In genomic region chr2:216536725-216537124, GRCh38 we compare ENCODE assay signal across 12 cellular contexts. TPM values are rescaled to one million over a fixed set of nuclear protein-coding genes. Genes with fewer than 3 reads are reported as not detected.
DNase-seq lines count a peak whose midpoint lies in the region; ATAC-seq and TF ChIP-seq lines count a peak whose summit lies in the region.
"Had no signal": no experiment of that assay in that cellular context is flagged by ENCODE, and none has a peak within 500 bp of the region (broad histone marks: within the 10 kb centered on the region; RNA-seq: fewer than 3 reads in every experiment).

No MANE protein-coding gene starts in this region.

- ATAC-seq in Right ventricle myocardium inferior (peak; percentile 58), lung (ENCODE audit: insufficient read depth, low FRiP score) (no peak), HG03520 (IDR thresholded peaks at IDR 0.05; ENCODE audit: unreplicated experiment) (no peak)

- WGBS in lung, 2 donors = 50 to 55% methylated on average over 6 of the region's 6 CpGs

- H3K4me1 Mint-ChIP-seq in chondrocyte (ENCODE audit: low read depth) = peaks cover 74% of the 10 kb centered on the region

- peak overlapping the region; percentile 76 to 91 for H3K27ac ChIP-seq in lung (ENCODE audit: low read depth in 1 of 2, low read length in 1 of 2)
- H3K27ac ChIP-seq in uterus = peak overlapping the region; percentile 89 to 93

- DNase-seq in Right ventricle myocardium inferior (ENCODE audit: missing footprints) = no peak
- no peak for DNase-seq in cardiac septum (ENCODE audit: low spot score)
- no peak for DNase-seq in chondrocyte (ENCODE audit: low spot score)
- no peak for DNase-seq in lung (ENCODE audit: low spot score)
- peak; percentile 58 to 73 for DNase-seq in uterus
- no peak for DNase-seq in activated gamma-delta T cell treated with Interleukin-2 at 50 U/mL for 16 hours
- DNase-seq in effector CD8-positive, alpha-beta T cell (lab: John Stamatoyannopoulos, UW) = no peak
- DNase-seq: activated CD4-positive, CD25-positive, alpha-beta regulatory T cell treated with anti-CD3 and anti-CD28 coated beads, Interleukin-2, amount 50 U/mL, for 72 hours; AML-193; NCI-H1105 had no signal

- peak overlapping the region; percentile 14 for H3K4me3 Mint-ChIP-seq in chondrocyte (ENCODE audit: unreplicated experiment)

- TF ChIP-seq CTCF in chondrocyte (IDR thresholded peaks at IDR 0.05) (no peak), lung (IDR thresholded peaks at IDR 0.05; ENCODE audit: control extremely low read depth, extremely low read depth) (no peak), uterus (IDR thresholded peaks at IDR 0.05) (no peak)

- H3K4me3 ChIP-seq in lung (no peak overlapping the region), uterus (no peak overlapping the region)
- H3K4me3 ChIP-seq: tibial nerve had no signal

- no peaks in the 10 kb centered on the region for H3K27me3 Mint-ChIP-seq in chondrocyte (ENCODE audit: low read depth)

- H3K4me1 ChIP-seq in lung (ENCODE audit: control insufficient read depth in 2 of 2, insufficient read depth in 2 of 2, low read length in 2 of 2) (peaks cover 11 to 16% of the 10 kb centered on the region in 2 donors), uterus (peaks cover 7 to 19% of the 10 kb centered on the region in 2 donors)

- H3K9me3 ChIP-seq in lung (ENCODE audit: control insufficient read depth in 2 of 2, insufficient read depth in 1 of 2, low read length in 1 of 2) (no peaks in the 10 kb centered on the region), uterus (no peaks in the 10 kb centered on the region)
- H3K9me3 ChIP-seq: tibial nerve had no signal

- H3K27ac Mint-ChIP-seq in chondrocyte (ENCODE audit: unreplicated experiment) = peak overlapping the region; percentile 94

- H3K36me3 Mint-ChIP-seq in chondrocyte (ENCODE audit: low read depth) = no peaks in the 10 kb centered on the region

- TF ChIP-seq POLR2A in uterus (IDR thresholded peaks at IDR 0.05) = no peak

- intact Hi-C loops in Right ventricle myocardium inferior (cut with DNase I) (no loop called here), cardiac septum (cut with DNase I) (no loop called here), uterus (cut with DNase I; ENCODE audit: low total_unique reads) (no loop called here)

- H3K9me3 Mint-ChIP-seq in chondrocyte (ENCODE audit: low read depth) = no peaks in the 10 kb centered on the region

- H3K27me3 ChIP-seq in lung (ENCODE audit: control insufficient read depth, insufficient read depth) = no peaks in the 10 kb centered on the region
- H3K27me3 ChIP-seq in uterus = no peaks in the 10 kb centered on the region
- H3K27me3 ChIP-seq: tibial nerve had no signal

- H3K36me3 ChIP-seq in lung (ENCODE audit: control insufficient read depth in 2 of 2, insufficient read depth in 2 of 2, low read length in 2 of 2) (no peaks in the 10 kb centered on the region), uterus (no peaks in the 10 kb centered on the region)
- H3K36me3 ChIP-seq: tibial nerve had no signal

RNA-seq across cellular contexts. Expression of gene RPL37A, which starts 38.1 kb away (rescaled TPM):
- total RNA-seq in Right ventricle myocardium inferior = 2,083 TPM
- 1,531 TPM for total RNA-seq in cardiac septum
- total RNA-seq in chondrocyte = 2,015 to 2,317 TPM (median 2,049 TPM) in 3 replicates
- 1,000 to 10,000 TPM; 2,015 to 2,219 TPM for total RNA-seq in lung
- 1,000 to 10,000 TPM; 3,426 to 4,048 TPM for polyA plus RNA-seq in lung
- 1,000 to 10,000 TPM in 3 of 4 donors, 100 to 1,000 TPM in 1; 716 to 2,917 (median 2,308) TPM for total RNA-seq in uterus

Comparison
In these comparisons a context has a peak if more than half of its experiments do, and no peak if none do; other contexts are left out.
1. DNase-seq: peak in uterus (2 of 2); none in Right ventricle myocardium inferior (single experiment), cardiac septum (single experiment), chondrocyte (single experiment), lung (single experiment), activated gamma-delta T cell treated with Interleukin-2 at 50 U/mL for 16 hours (single experiment) and effector CD8-positive, alpha-beta T cell (single experiment).